In the genomic region with DNA sequence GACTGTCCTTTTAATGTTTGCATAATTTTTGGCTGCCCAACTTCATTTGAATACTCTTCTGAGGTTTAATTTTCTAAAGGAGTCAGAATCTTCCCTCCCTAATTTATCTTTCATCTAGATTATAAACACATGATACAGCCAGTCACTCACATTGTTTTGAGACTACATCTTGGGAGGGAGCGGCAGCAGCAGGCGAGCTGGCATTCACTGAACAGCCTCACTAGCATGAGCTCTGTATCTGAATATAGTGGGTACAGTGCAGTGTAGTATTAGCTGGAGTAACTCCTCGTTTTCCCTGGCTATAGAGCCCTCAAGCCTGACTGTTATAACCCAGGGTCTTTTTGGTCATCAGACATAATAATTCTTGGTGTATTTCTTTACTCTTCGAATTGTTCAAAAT, we compare ENCODE assay signal across 21 cellular contexts.
DNase-seq lines count a peak whose midpoint lies in the region; ATAC-seq, FAIRE-seq and TF ChIP-seq lines count a peak whose summit lies in the region.
"Had no signal": no experiment of that assay in that cellular context is flagged by ENCODE, and none has a peak within 500 bp of the region (broad histone marks: within the 10 kb centered on the region; RNA-seq: fewer than 3 reads in every experiment).

No MANE protein-coding gene starts in this region.

- peak; percentile 9 for DNase-seq in Right ventricle myocardium superior
- no peak for DNase-seq in cardiac septum (ENCODE audit: low spot score)
- DNase-seq in HCT116 (ENCODE audit: low read depth, low spot score) = no peak
- no peak for DNase-seq in astrocyte (ENCODE audit: low read depth)
- no peak for DNase-seq in NCI-H2107 treated with DMSO at 0.1 percent for 48 hours (lab: John Stamatoyannopoulos, UW; ENCODE audit: unreplicated experiment)
- DNase-seq in trophoblast cell = no peak
- DNase-seq: CD4-positive, CD25-positive, alpha-beta regulatory T cell; CD8-positive, alpha-beta T cell; DMS 273 treated with DMSO at 0.1 percent for 48 hours; DMS79; GF-D8; GM23248 had no signal

- H3K27ac ChIP-seq in HCT116 (ENCODE audit: low read depth, low read length) (no peak overlapping the region), astrocyte (ENCODE audit: low read depth, low read length) (no peak overlapping the region), trophoblast cell (ENCODE audit: low read depth, low read length) (no peak overlapping the region)
- H3K27ac ChIP-seq: 22Rv1, BLaER1, GM23248 had no signal

- H3K27me3 Mint-ChIP-seq in astrocyte (ENCODE audit: low read depth, unreplicated experiment) = no peaks in the 10 kb centered on the region
- H3K27me3 Mint-ChIP-seq: B cell; CD4-positive, CD25-positive, alpha-beta regulatory T cell had no signal

- no peak overlapping the region for H3K23ac ChIP-seq in trophoblast cell (ENCODE audit: low read length)

- no peak overlapping the region for H2AK5ac ChIP-seq in trophoblast cell (ENCODE audit: low read length)

- H3K36me3 ChIP-seq in HCT116 (ENCODE audit: control insufficient read depth in 1 of 2, insufficient read depth in 2 of 2, low read length in 2 of 2) = no peaks in the 10 kb centered on the region
- no peaks in the 10 kb centered on the region for H3K36me3 ChIP-seq in astrocyte (ENCODE audit: insufficient read depth, low read length)
- H3K36me3 ChIP-seq in trophoblast cell (ENCODE audit: control insufficient read depth in 1 of 2, insufficient read depth in 2 of 2, low read length in 2 of 2) = no peaks in the 10 kb centered on the region
- H3K36me3 ChIP-seq: BLaER1, HAP-1 had no signal

- RAD21 ChIA-PET in HCT116 (lab: Charles Lee; ENCODE audit: low non-redundant PET in 1 of 2, low total read pairs in 2 of 2, uncharacterized antibody in 2 of 2, unreplicated experiment in 2 of 2) = no interaction called here

- H3K4me3 ChIP-seq in HCT116 (replicated peaks in 1 of 2; ENCODE audit: low read depth in 1 of 2, low read length in 2 of 2) (no peak overlapping the region), astrocyte (ENCODE audit: insufficient read depth, low read depth, low read length) (no peak overlapping the region), trophoblast cell (ENCODE audit: low read depth, low read length) (no peak overlapping the region)
- H3K4me3 ChIP-seq: BLaER1, GM23248, HAP-1 had no signal

- no peaks in the 10 kb centered on the region for H3K79me2 ChIP-seq in HCT116 (ENCODE audit: insufficient read depth, low read length)
- no peaks in the 10 kb centered on the region for H3K79me2 ChIP-seq in astrocyte (ENCODE audit: insufficient read depth, low read length)
- H3K79me2 ChIP-seq in trophoblast cell (ENCODE audit: control insufficient read depth, insufficient read depth, low read length, poor library complexity) = no peaks in the 10 kb centered on the region

- no peak overlapping the region for H3K14ac ChIP-seq in trophoblast cell (ENCODE audit: low read length)

- no peak overlapping the region for H2BK120ac ChIP-seq in trophoblast cell (ENCODE audit: insufficient read depth, low read length, poor library complexity)

- CTCF ChIA-PET in HCT116 (lab: Charles Lee) = no interaction called here

- no TSS peak for BruUV-seq in HCT116 (replicated peaks; lab: Mats Ljungman, UMichigan)

- H3K18ac ChIP-seq in trophoblast cell (ENCODE audit: low read length) = no peak overlapping the region

- H3K9ac ChIP-seq in HCT116 (ENCODE audit: low read length) = no peak overlapping the region
- no peak overlapping the region for H3K9ac ChIP-seq in astrocyte (ENCODE audit: low read length)
- H3K9ac ChIP-seq in trophoblast cell (ENCODE audit: low read length) = no peak overlapping the region
- H3K9ac ChIP-seq: BLaER1, GM23248 had no signal

- H4K20me1 ChIP-seq in HCT116 (ENCODE audit: insufficient read depth) (no peaks in the 10 kb centered on the region), astrocyte (ENCODE audit: insufficient read depth, low read length) (no peaks in the 10 kb centered on the region)
- H4K20me1 ChIP-seq: BLaER1 had no signal

- H3K27ac Mint-ChIP-seq in astrocyte (ENCODE audit: unreplicated experiment) = no peak overlapping the region
- H3K27ac Mint-ChIP-seq: B cell; CD4-positive, CD25-positive, alpha-beta regulatory T cell; CD8-positive, alpha-beta T cell had no signal

- H3K4me2 ChIP-seq in HCT116 (ENCODE audit: low read length) (no peak overlapping the region), astrocyte (ENCODE audit: low read length) (no peak overlapping the region), trophoblast cell (ENCODE audit: low read length) (no peak overlapping the region)
- H3K4me2 ChIP-seq: BLaER1 had no signal

- H3K79me1 ChIP-seq in trophoblast cell (ENCODE audit: low read length) = no peaks in the 10 kb centered on the region

- H3K36me3 Mint-ChIP-seq in astrocyte (ENCODE audit: low read depth, unreplicated experiment) = no peaks in the 10 kb centered on the region
- H3K36me3 Mint-ChIP-seq: CD4-positive, CD25-positive, alpha-beta regulatory T cell; CD8-positive, alpha-beta T cell had no signal

- TF ChIP-seq RAD21 in HCT116 (IDR thresholded peaks at IDR 0.05; ENCODE audit: low read depth) = no peak

- ATAC-seq in Right ventricle myocardium superior (ENCODE audit: poor library complexity) (no peak), HCT116 (no peak), HG03039 (IDR thresholded peaks at IDR 0.05; ENCODE audit: unreplicated experiment) (no peak), GM21367 (IDR thresholded peaks at IDR 0.05; ENCODE audit: unreplicated experiment) (no peak)
- ATAC-seq: CD8-positive, alpha-beta T cell had no signal

- no peak overlapping the region for H3K4ac ChIP-seq in trophoblast cell (ENCODE audit: low read depth, low read length)

- H4K8ac ChIP-seq in trophoblast cell (ENCODE audit: low read depth, low read length) = no peak overlapping the region

- H4K12ac ChIP-seq in trophoblast cell (ENCODE audit: low read depth, low read length) = no peak overlapping the region

- H3K9me3 Mint-ChIP-seq in astrocyte (ENCODE audit: unreplicated experiment) = no peaks in the 10 kb centered on the region

- POLR2A ChIA-PET in HCT116 (lab: Charles Lee) = no interaction called here

- peak overlapping the region; percentile 90 for H3K4me3 Mint-ChIP-seq in astrocyte (ENCODE audit: unreplicated experiment)
- H3K4me3 Mint-ChIP-seq: B cell; CD4-positive, CD25-positive, alpha-beta regulatory T cell; CD8-positive, alpha-beta T cell had no signal

- TF ChIP-seq CTCF in HCT116 (IDR thresholded peaks at IDR 0.05 in 2 of 3, conservative IDR thresholded peaks at IDR 0.05 in 1 of 3; ENCODE audit: borderline replicate concordance in 1 of 3, insufficient read depth in 1 of 3, low read depth in 2 of 3, low read length in 2 of 3) (no peak), astrocyte (IDR thresholded peaks at IDR 0.05; ENCODE audit: insufficient read depth, low read depth, low read length) (no peak)

- H2BK5ac ChIP-seq in trophoblast cell (ENCODE audit: low read depth, low read length, poor library complexity) = no peak overlapping the region

- no peak overlapping the region for H2BK12ac ChIP-seq in trophoblast cell (ENCODE audit: low read length)

- no peak for FAIRE-seq in astrocyte (lab: Jason Lieb, UNC)
- FAIRE-seq: A204.1, D721Med, GM12892 had no signal

- no peaks in the 10 kb centered on the region for H3K9me2 ChIP-seq in HCT116 (ENCODE audit: insufficient read depth)

- H3K27me3 ChIP-seq in HCT116 (ENCODE audit: insufficient read depth, low read length) (no peaks in the 10 kb centered on the region), astrocyte (ENCODE audit: insufficient read depth, low read length) (no peaks in the 10 kb centered on the region), trophoblast cell (ENCODE audit: insufficient read depth, low read length) (no peaks in the 10 kb centered on the region)
- H3K27me3 ChIP-seq: BLaER1 had no signal

- TF ChIP-seq POLR2A in HCT116 (IDR thresholded peaks at IDR 0.05; ENCODE audit: borderline replicate concordance, extremely low read depth, insufficient read depth, insufficient read length) = no peak

- intact Hi-C loops in Right ventricle myocardium superior (cut with DNase I) = no loop called here
- intact Hi-C loops in cardiac septum (cut with DNase I) = no loop called here
- intact Hi-C loops in HCT116 (cut with micrococcal nuclease) = no loop called here

- H3K9me3 ChIP-seq in HCT116 (ENCODE audit: control insufficient read depth in 1 of 2, insufficient read depth in 1 of 2, low read depth in 1 of 2, low read length in 2 of 2) (no peaks in the 10 kb centered on the region), astrocyte (ENCODE audit: insufficient read depth, low read depth, low read length) (no peaks in the 10 kb centered on the region), trophoblast cell (ENCODE audit: insufficient read depth, low read depth, low read length) (no peaks in the 10 kb centered on the region)
- H3K9me3 ChIP-seq: BLaER1, HAP-1 had no signal

- peak overlapping the region; percentile 11 for H2AFZ ChIP-seq in HCT116 (ENCODE audit: low read depth, low read length, poor library complexity, severe bottlenecking)
- no peak overlapping the region for H2AFZ ChIP-seq in astrocyte (ENCODE audit: low read depth, low read length)
- no peak overlapping the region for H2AFZ ChIP-seq in trophoblast cell (ENCODE audit: insufficient read depth, low read length, poor library complexity)
- H2AFZ ChIP-seq: GM23248 had no signal

- WGBS in trophoblast cell (ENCODE audit: extremely low coverage, insufficient coverage, insufficient read length) = no CpG with 5 or more reads among the region's 4 CpGs

- H3K4me1 Mint-ChIP-seq in astrocyte (ENCODE audit: low read depth, unreplicated experiment) = peaks cover 2% of the 10 kb centered on the region
- H3K4me1 Mint-ChIP-seq: B cell; CD4-positive, CD25-positive, alpha-beta regulatory T cell had no signal

- no peak overlapping the region for H4K91ac ChIP-seq in trophoblast cell (ENCODE audit: low read depth, low read length)

- H3K4me1 ChIP-seq in HCT116 (ENCODE audit: control insufficient read depth in 1 of 2, insufficient read depth in 2 of 2, low read length in 2 of 2) (no peaks in the 10 kb centered on the region), astrocyte (ENCODE audit: insufficient read depth, low read length) (no peaks in the 10 kb centered on the region), trophoblast cell (ENCODE audit: control insufficient read depth in 1 of 2, insufficient read depth in 2 of 2, low read length in 2 of 2) (no peaks in the 10 kb centered on the region)
- H3K4me1 ChIP-seq: BLaER1, HAP-1 had no signal

TF ChIP-seq in HCT116, 20 proteins besides CTCF, POLR2A, EP300 and RAD21:
- TF ChIP-seq JUND (IDR thresholded peaks at IDR 0.05) (no peak), CEBPB (IDR thresholded peaks at IDR 0.05; ENCODE audit: low read depth) (no peak)
- TF ChIP-seq, protein P1, sequence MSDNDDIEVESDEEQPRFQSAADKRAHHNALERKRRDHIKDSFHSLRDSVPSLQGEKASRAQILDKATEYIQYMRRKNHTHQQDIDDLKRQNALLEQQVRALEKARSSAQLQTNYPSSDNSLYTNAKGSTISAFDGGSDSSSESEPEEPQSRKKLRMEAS (IDR thresholded peaks at IDR 0.05) = no peak
TF ChIP-seq in HCT116: peak in this region for 0.
